In genomic region chr3:170603770-170604510, GRCh38 we compare ENCODE assay signal across 23 cellular contexts. TPM values are rescaled to one million over a fixed set of nuclear protein-coding genes. Genes with fewer than 3 reads are reported as not detected.
DNase-seq lines count a peak whose midpoint lies in the region; ATAC-seq, FAIRE-seq and TF ChIP-seq lines count a peak whose summit lies in the region.
"Had no signal": no experiment of that assay in that cellular context is flagged by ENCODE, and none has a peak within 500 bp of the region (broad histone marks: within the 10 kb centered on the region; RNA-seq: fewer than 3 reads in every experiment).

No MANE protein-coding gene starts in this region.

- RAD21 ChIA-PET in HCT116 (lab: Charles Lee; ENCODE audit: low non-redundant PET in 1 of 2, low total read pairs in 2 of 2, uncharacterized antibody in 2 of 2, unreplicated experiment in 2 of 2): no interaction called here

- BruUV-seq in HCT116 (replicated peaks; lab: Mats Ljungman, UMichigan): no TSS peak

- no peaks in the 10 kb centered on the region for H3K36me3 ChIP-seq in HCT116 (ENCODE audit: control insufficient read depth in 1 of 2, insufficient read depth in 2 of 2, low read length in 2 of 2)
- H3K36me3 ChIP-seq in MG63: no peaks in the 10 kb centered on the region
- H3K36me3 ChIP-seq: suprapubic skin had no signal

- H3K4me1 ChIP-seq in HCT116 (ENCODE audit: control insufficient read depth in 1 of 2, insufficient read depth in 2 of 2, low read length in 2 of 2): no peaks in the 10 kb centered on the region
- H3K4me1 ChIP-seq: suprapubic skin had no signal

- H3K9me2 ChIP-seq in HCT116 (ENCODE audit: insufficient read depth): no peaks in the 10 kb centered on the region

- H3K9me3 ChIP-seq in HCT116 (ENCODE audit: control insufficient read depth in 1 of 2, insufficient read depth in 1 of 2, low read depth in 1 of 2, low read length in 2 of 2): no peaks in the 10 kb centered on the region
- no peaks in the 10 kb centered on the region for H3K9me3 ChIP-seq in MG63
- H3K9me3 ChIP-seq: Caco-2, suprapubic skin had no signal

- H4K20me1 ChIP-seq in HCT116 (ENCODE audit: insufficient read depth): no peaks in the 10 kb centered on the region

- in situ Hi-C loops in ACHN (cut with HindIII; ENCODE audit: low pct_ligation_motif_present, low pct_unique_long_range_greater_than_20kb, low sequenced_read_pairs): no loop called here
- in situ Hi-C loops in GM13976 (cut with MboI; ENCODE audit: low sequenced_read_pairs, unreplicated experiment): no loop called here

- intact Hi-C loops in HCT116 (cut with micrococcal nuclease): no loop called here

- H3K79me2 ChIP-seq in HCT116 (ENCODE audit: insufficient read depth, low read length): no peaks in the 10 kb centered on the region

- no peak overlapping the region for H3K9ac ChIP-seq in HCT116 (ENCODE audit: low read length)

- TF ChIP-seq CTCF in HCT116 (IDR thresholded peaks at IDR 0.05 in 2 of 3, conservative IDR thresholded peaks at IDR 0.05 in 1 of 3; ENCODE audit: borderline replicate concordance in 1 of 3, insufficient read depth in 1 of 3, low read depth in 2 of 3, low read length in 2 of 3) (no peak), GM13976 (IDR thresholded peaks at IDR 0.05; ENCODE audit: borderline replicate concordance, control extremely low read depth, extremely low read depth, insufficient read depth, missing control alignments) (no peak), D721Med (IDR thresholded peaks at IDR 0.05; ENCODE audit: insufficient read depth, missing control alignments) (no peak)

- ATAC-seq in HCT116 (no peak), HG02884 (IDR thresholded peaks at IDR 0.05; ENCODE audit: unreplicated experiment) (no peak)
- ATAC-seq: activated CD4-positive, alpha-beta T cell treated with anti-CD3 and anti-CD28 coated beads for 36 hours; stimulated activated memory B cell treated with anti-CD40 and anti-IgM and Interleukin-4, amounts not matched to agents 10 μg/mL and 1 μg/mL and 100 μg/mL, for 72 hours; T-helper 17 cell had no signal

- no peak overlapping the region for H2AFZ ChIP-seq in HCT116 (ENCODE audit: low read depth, low read length, poor library complexity, severe bottlenecking)

- H3K4me2 ChIP-seq in HCT116 (ENCODE audit: low read length): no peak overlapping the region

- FAIRE-seq in D721Med (lab: Jason Lieb, UNC): no peak

- TF ChIP-seq POLR2A in HCT116 (IDR thresholded peaks at IDR 0.05; ENCODE audit: borderline replicate concordance, extremely low read depth, insufficient read depth, insufficient read length): no peak

- POLR2A ChIA-PET in HCT116 (lab: Charles Lee): no interaction called here

- DNase-seq in ACHN (peak; percentile 4), HCT116 (ENCODE audit: low read depth, low spot score) (no peak), astrocyte of the hippocampus (ENCODE audit: low read depth, low spot score) (peak; percentile 45), iPS-NIHi11 (ENCODE audit: low spot score) (peak; percentile 22), GM13976 (ENCODE audit: low spot score) (no peak), D721Med (ENCODE audit: insufficient read length, low spot score) (no peak), MG63 (no peak)
- DNase-seq: activated CD4-positive, alpha-beta T cell treated with anti-CD3 and anti-CD28 coated beads for 36 hours; activated gamma-delta T cell; C1 segment of cervical spinal cord; Caco-2; cortex of kidney; DMS79 treated with DMSO at 0.1 percent for 48 hours; glutamatergic neuron; NCI-H1694 treated with DMSO at 0.1 percent for 48 hours; NCI-H2171; NCI-H526; RPMI8226; stimulated activated CD4-positive, alpha-beta T cell treated with anti-CD3 and anti-CD28 coated beads, Interleukin-2, amount 100 ng/mL, for 48 hours; T-helper 17 cell had no signal

- CTCF ChIA-PET in HCT116 (lab: Charles Lee): no interaction called here

- no peaks in the 10 kb centered on the region for H3K27me3 ChIP-seq in HCT116 (ENCODE audit: insufficient read depth, low read length)
- no peaks in the 10 kb centered on the region for H3K27me3 ChIP-seq in MG63
- H3K27me3 ChIP-seq: suprapubic skin had no signal

- H3K27ac ChIP-seq in HCT116 (ENCODE audit: low read depth, low read length): no peak overlapping the region
- H3K27ac ChIP-seq: suprapubic skin had no signal

- no peak for TF ChIP-seq RAD21 in HCT116 (IDR thresholded peaks at IDR 0.05; ENCODE audit: low read depth)

- no peak overlapping the region for H3K4me3 ChIP-seq in HCT116 (replicated peaks in 1 of 2; ENCODE audit: low read depth in 1 of 2, low read length in 2 of 2)
- H3K4me3 ChIP-seq in MG63: no peak overlapping the region
- H3K4me3 ChIP-seq: suprapubic skin had no signal

TF ChIP-seq in HCT116, 20 proteins besides CTCF, POLR2A, EP300 and RAD21:
- TF ChIP-seq REST (IDR thresholded peaks at IDR 0.05; ENCODE audit: low read depth): peak; percentile 46
- TF ChIP-seq ZBTB33 (IDR thresholded peaks at IDR 0.05; ENCODE audit: extremely low read depth, insufficient replicate concordance, low read length): no peak

RNA-seq across cellular contexts. Expression of gene SLC7A14, which starts 18.1 kb away (rescaled TPM):
- not detected for total RNA-seq in HCT116 (2021; ENCODE audit: unreplicated experiment)
- not detected in 2 replicates for polyA plus RNA-seq in HCT116 (2012)
- total RNA-seq in MG63 (2014; rRNA removed; shearing (Covaris generic); ENCODE audit: low replicate concordance): not detected in 2 replicates
- total RNA-seq: activated CD4-positive, alpha-beta T cell treated with anti-CD3 and anti-CD28 coated beads for 36 hours; Caco-2; suprapubic skin; T-helper 17 cell had no signal

Comparison
In these comparisons a context has a peak if more than half of its experiments do, and no peak if none do; other contexts are left out.
1. DNase-seq: peak in ACHN (single experiment), astrocyte of the hippocampus (single experiment) and iPS-NIHi11 (single experiment); none in HCT116 (single experiment), GM13976 (single experiment), D721Med (single experiment) and MG63 (single experiment).